Comparison of ENCODE assay signal across 1 cellular context in genomic region chr20:44019638-44020335, GRCh38.
TF ChIP-seq lines count a peak whose summit lies in the region.

No MANE protein-coding gene starts in this region.

TF ChIP-seq in IMR-90, 13 proteins besides CTCF, POLR2A, EP300 and RAD21 (continued from another document):
- TF ChIP-seq ELK1 (IDR thresholded peaks at IDR 0.05; ENCODE audit: borderline replicate concordance, low read depth, low read length) (no peak), CHD1 (IDR thresholded peaks at IDR 0.05; ENCODE audit: low read depth, low read length) (no peak), RCOR1 (IDR thresholded peaks at IDR 0.05; ENCODE audit: insufficient replicate concordance, low read length) (no peak), FOS (IDR thresholded peaks at IDR 0.05; ENCODE audit: low read depth, low read length) (no peak), NFE2L2 (IDR thresholded peaks at IDR 0.05; ENCODE audit: low read depth, low read length) (no peak), SMC3 (IDR thresholded peaks at IDR 0.05; ENCODE audit: low read depth, low read length) (no peak), CEBPB (IDR thresholded peaks at IDR 0.05; ENCODE audit: low read depth, low read length) (no peak), BHLHE40 (IDR thresholded peaks at IDR 0.05; ENCODE audit: low read depth, low read length) (no peak)
TF ChIP-seq in IMR-90: peak in this region for 0.
